In the genomic region with DNA sequence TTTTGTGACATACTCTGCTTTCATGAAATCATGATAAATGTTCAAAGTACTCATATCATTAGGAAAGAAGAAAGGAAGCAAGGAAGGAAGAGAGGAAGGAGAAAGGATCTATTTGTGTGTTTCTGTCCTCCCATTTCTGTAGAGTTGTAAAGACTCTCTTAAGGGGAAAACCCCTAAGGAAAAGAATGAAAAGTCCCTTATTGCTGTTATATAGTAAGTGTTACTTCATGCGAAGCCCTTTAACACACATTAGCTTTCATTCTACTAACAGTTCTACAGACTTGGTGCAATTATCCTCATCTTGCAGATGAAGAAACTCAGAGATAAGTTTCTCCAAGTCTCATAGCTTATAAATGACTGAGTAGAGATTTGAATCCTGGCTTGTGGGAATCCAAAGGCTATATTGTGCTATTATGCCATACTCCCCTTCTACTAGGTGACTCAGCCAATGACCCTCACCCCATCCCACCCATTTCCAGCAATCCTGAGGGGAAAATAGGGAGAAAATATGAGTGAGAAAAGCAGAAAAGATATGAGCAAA, we compare ENCODE assay signal across 22 cellular contexts. TPM values are rescaled to one million over a fixed set of nuclear protein-coding genes. Genes with fewer than 3 reads are reported as not detected.
DNase-seq lines count a peak whose midpoint lies in the region; ATAC-seq, FAIRE-seq and TF ChIP-seq lines count a peak whose summit lies in the region.
"Had no signal": no experiment of that assay in that cellular context is flagged by ENCODE, and none has a peak within 500 bp of the region (broad histone marks: within the 10 kb centered on the region; RNA-seq: fewer than 3 reads in every experiment).

No MANE protein-coding gene starts in this region.

- no peaks in the 10 kb centered on the region for H3K36me3 ChIP-seq in PC-3 (ENCODE audit: low read depth, low read length)
- no peaks in the 10 kb centered on the region for H3K36me3 ChIP-seq in astrocyte (ENCODE audit: insufficient read depth, low read length)
- no peaks in the 10 kb centered on the region for H3K36me3 ChIP-seq in HepG2 (replicated peaks in 1 of 2; ENCODE audit: control insufficient read depth in 1 of 2, insufficient read depth in 2 of 2, low read length in 2 of 2)
- H3K36me3 ChIP-seq in MM.1S (replicated peaks; ENCODE audit: insufficient read depth, low read length), result no peaks in the 10 kb centered on the region
- H3K36me3 ChIP-seq: Peyer's patch had no signal

- no peak for TF ChIP-seq POLR2A in HepG2 (IDR thresholded peaks at IDR 0.05; ENCODE audit: insufficient read depth in 1 of 2, low read depth in 2 of 2, low read length in 2 of 2)

- H3K36me3 Mint-ChIP-seq in astrocyte (ENCODE audit: low read depth, unreplicated experiment), result no peaks in the 10 kb centered on the region
- H3K36me3 Mint-ChIP-seq: CD4-positive, CD25-positive, alpha-beta regulatory T cell had no signal

- POLR2A ChIA-PET in PC-3 (lab: Charles Lee; ENCODE audit: unreplicated experiment) (no interaction called here), HepG2 (lab: Yijun Ruan, JAX) (interaction anchor here (2.4 kb wide), 1 partner anchor 13 kb away, joined by 11 read pairs; no protein-coding TSS in a partner anchor)

- H3K27me3 ChIP-seq in PC-3 (ENCODE audit: low read length), result peaks cover 4% of the 10 kb centered on the region; the same call in 1 of the 2 replicates
- H3K27me3 ChIP-seq in astrocyte (ENCODE audit: insufficient read depth, low read length), result peaks cover 3% of the 10 kb centered on the region
- H3K27me3 ChIP-seq in HepG2 (ENCODE audit: control insufficient read depth in 1 of 2, insufficient read depth in 2 of 2, low read length in 2 of 2), result no peaks in the 10 kb centered on the region
- no peaks in the 10 kb centered on the region for H3K27me3 ChIP-seq in MM.1S (replicated peaks; ENCODE audit: insufficient read depth, low read length)
- H3K27me3 ChIP-seq: Peyer's patch had no signal

- H3K9me3 ChIP-seq in PC-3 (ENCODE audit: low read length) (no peaks in the 10 kb centered on the region), astrocyte (ENCODE audit: insufficient read depth, low read depth, low read length) (no peaks in the 10 kb centered on the region), HepG2 (ENCODE audit: low read length) (no peaks in the 10 kb centered on the region), MM.1S (replicated peaks; ENCODE audit: insufficient read depth, low read length) (no peaks in the 10 kb centered on the region)
- H3K9me3 ChIP-seq: Peyer's patch had no signal

- no peak for TF ChIP-seq CTCF in PC-3 (conservative IDR thresholded peaks at IDR 0.05; ENCODE audit: low read depth, low read length)
- TF ChIP-seq CTCF in astrocyte (IDR thresholded peaks at IDR 0.05; ENCODE audit: insufficient read depth, low read depth, low read length), result no peak
- no peak for TF ChIP-seq CTCF in HepG2 (CRISPR knock-in tag; IDR thresholded peaks at IDR 0.05)
- TF ChIP-seq CTCF in MM.1S (IDR thresholded peaks at IDR 0.05; ENCODE audit: low read length), result no peak

- no TSS peak for BruUV-seq in PC-3 (replicated peaks; lab: Mats Ljungman, UMichigan)
- no TSS peak for BruUV-seq in HepG2 (replicated peaks; lab: Mats Ljungman, UMichigan)

- H3K79me2 ChIP-seq in PC-3 (ENCODE audit: low read length) (no peaks in the 10 kb centered on the region), astrocyte (ENCODE audit: insufficient read depth, low read length) (no peaks in the 10 kb centered on the region), HepG2 (ENCODE audit: insufficient read depth, low read length) (no peaks in the 10 kb centered on the region), MM.1S (ENCODE audit: low read length) (no peaks in the 10 kb centered on the region)

- H3F3A ChIP-seq in PC-3 (ENCODE audit: low read length, unreplicated experiment) (no peaks in the 10 kb centered on the region), MM.1S (ENCODE audit: insufficient read depth, low read length) (no peaks in the 10 kb centered on the region)

- H4K20me1 ChIP-seq in PC-3 (ENCODE audit: low read length) (no peaks in the 10 kb centered on the region), astrocyte (ENCODE audit: insufficient read depth, low read length) (no peaks in the 10 kb centered on the region), HepG2 (ENCODE audit: insufficient read depth, low read length) (no peaks in the 10 kb centered on the region), MM.1S (ENCODE audit: insufficient read depth, low read length) (no peaks in the 10 kb centered on the region)

- H3K4me3 Mint-ChIP-seq in astrocyte (ENCODE audit: unreplicated experiment), result no peak overlapping the region
- H3K4me3 Mint-ChIP-seq: CD4-positive, CD25-positive, alpha-beta regulatory T cell had no signal

- H2AFZ ChIP-seq in PC-3 (ENCODE audit: low read length) (no peak overlapping the region), astrocyte (ENCODE audit: low read depth, low read length) (no peak overlapping the region), HepG2 (ENCODE audit: low read length) (no peak overlapping the region), MM.1S (ENCODE audit: low read length) (no peak overlapping the region)

- H3K4me3 ChIP-seq in PC-3 (ENCODE audit: low read length) (no peak overlapping the region), astrocyte (ENCODE audit: insufficient read depth, low read depth, low read length) (no peak overlapping the region), HepG2 (replicated peaks in 1 of 3; ENCODE audit: insufficient read depth in 1 of 3, low read depth in 2 of 3, low read length in 3 of 3) (no peak overlapping the region), MM.1S (ENCODE audit: low read length) (no peak overlapping the region)
- H3K4me3 ChIP-seq: Peyer's patch had no signal

- H3K4me2 ChIP-seq in PC-3 (ENCODE audit: low read length) (peak overlapping the region; percentile 11; the same call in 1 of the 2 replicates), astrocyte (ENCODE audit: low read length) (peak overlapping the region; percentile 32), HepG2 (ENCODE audit: low read depth, low read length) (no peak overlapping the region), MM.1S (ENCODE audit: low read depth, low read length) (no peak overlapping the region)
- H3K4me2 ChIP-seq: KMS-11 had no signal

- H3K9ac ChIP-seq in PC-3 (ENCODE audit: low read length), result no peak overlapping the region
- no peak overlapping the region for H3K9ac ChIP-seq in astrocyte (ENCODE audit: low read length)
- no peak overlapping the region for H3K9ac ChIP-seq in HepG2 (ENCODE audit: insufficient read depth, low read depth, low read length)
- H3K9ac ChIP-seq in MM.1S (ENCODE audit: low read length), result no peak overlapping the region
- H3K9ac ChIP-seq: KMS-11 had no signal

- H3K27ac ChIP-seq in PC-3 (ENCODE audit: low read length) (no peak overlapping the region), astrocyte (ENCODE audit: low read depth, low read length) (peak overlapping the region; percentile 8), HepG2 (ENCODE audit: extremely low read length, insufficient read depth, low read length) (no peak overlapping the region), MM.1S (ENCODE audit: low read length) (no peak overlapping the region)
- H3K27ac ChIP-seq: KMS-11, Peyer's patch had no signal

- H3K9me2 ChIP-seq in PC-3 (replicated peaks; ENCODE audit: low read length) (no peaks in the 10 kb centered on the region), MM.1S (replicated peaks; ENCODE audit: insufficient read depth, low read length) (no peaks in the 10 kb centered on the region)

- no peak for TF ChIP-seq EP300 in HepG2 (IDR thresholded peaks at IDR 0.05; ENCODE audit: low read depth in 2 of 2, low read length in 2 of 2)
- no peak for TF ChIP-seq EP300 in HepG2 (CRISPR knock-in tag; IDR thresholded peaks at IDR 0.05; ENCODE audit: borderline replicate concordance)

- peaks cover 10% of the 10 kb centered on the region; the same call in 1 of the 2 replicates for H3K4me1 ChIP-seq in PC-3 (ENCODE audit: insufficient read depth, low read length)
- H3K4me1 ChIP-seq in astrocyte (ENCODE audit: insufficient read depth, low read length), result no peaks in the 10 kb centered on the region
- peaks cover 12% of the 10 kb centered on the region; the same call in 1 of the 2 replicates for H3K4me1 ChIP-seq in HepG2 (ENCODE audit: insufficient read depth, low read length)
- H3K4me1 ChIP-seq in MM.1S (ENCODE audit: low read length), result no peaks in the 10 kb centered on the region
- H3K4me1 ChIP-seq: Peyer's patch had no signal

- in situ Hi-C loops in HepG2 (cut with HindIII; ENCODE audit: extremely low pct_ligation_motif_present, low pct_unique_long_range_greater_than_20kb), result no loop called here

- H3K9me3 Mint-ChIP-seq in astrocyte (ENCODE audit: unreplicated experiment), result no peaks in the 10 kb centered on the region

- peaks cover 12% of the 10 kb centered on the region for H3K27me3 Mint-ChIP-seq in astrocyte (ENCODE audit: low read depth, unreplicated experiment)

- FAIRE-seq in astrocyte (lab: Jason Lieb, UNC) (no peak), HepG2 (lab: Jason Lieb, UNC) (no peak)
- FAIRE-seq: H1, HTR-8/SVneo had no signal

- CTCF ChIA-PET in PC-3 (lab: Charles Lee) (no interaction called here), HepG2 (lab: Yijun Ruan, JAX; ENCODE audit: low intra/inter-chr PET ratio, low total read pairs) (no interaction called here)

- intact Hi-C loops in PC-3 (cut with micrococcal nuclease) (no loop called here), left colon (cut with DNase I, micrococcal nuclease) (no loop called here), HepG2 (cut with micrococcal nuclease; ENCODE audit: unreplicated experiment) (no loop called here)

- no peaks in the 10 kb centered on the region for H3K4me1 Mint-ChIP-seq in astrocyte (ENCODE audit: low read depth, unreplicated experiment)
- H3K4me1 Mint-ChIP-seq: CD4-positive, CD25-positive, alpha-beta regulatory T cell had no signal

- WGBS in HepG2 (ENCODE audit: low lambda C conversion rate), result 95% methylated on average over 1 of the region's 1 CpG

- no peak for TF ChIP-seq RAD21 in HepG2 (CRISPR knock-in tag; IDR thresholded peaks at IDR 0.05)

- no peak overlapping the region for H3K27ac Mint-ChIP-seq in astrocyte (ENCODE audit: unreplicated experiment)
- H3K27ac Mint-ChIP-seq: CD4-positive, CD25-positive, alpha-beta regulatory T cell had no signal

- DNase-seq in PC-3, result no peak
- no peak for DNase-seq in astrocyte (ENCODE audit: low read depth)
- no peak for DNase-seq in left colon
- DNase-seq in HepG2 (ENCODE audit: low spot score), result no peak
- DNase-seq in MM.1S, result no peak
- DNase-seq in effector CD4-positive, alpha-beta T cell, result no peak
- DNase-seq: CD4-positive, CD25-positive, alpha-beta regulatory T cell; DMS 273 treated with DMSO at 0.1 percent for 48 hours; GDM1; NCI-H1105; NCI-H146; NCI-H2029; NCI-H345; NCI-H524 treated with DMSO at 0.1 percent for 48 hours; NCI-H82; Peyer's patch had no signal

- ATAC-seq in PC-3, result no peak; the same call in 1 of the 2 replicates
- peak; percentile 16 for ATAC-seq in left colon
- ATAC-seq in HepG2, result no peak
- ATAC-seq in HG02885 (IDR thresholded peaks at IDR 0.05; ENCODE audit: poor library complexity, unreplicated experiment), result no peak
- ATAC-seq: HCT116 had no signal

RNA-seq across cellular contexts. Expression of gene LGR5, which starts 13.5 kb away (rescaled TPM):
- total RNA-seq in PC-3 (2014; rRNA removed) (0.04 and 0.46 TPM in 2 replicates), astrocyte (0.29 and 0.32 TPM in 2 replicates), left colon (1 to 10 TPM; 4.5 to 5.2 TPM), HepG2 (2016; rRNA removed; fragmentation: Illumina TruSeq; extraction: Trizol) (20.6 and 37.0 TPM in 2 replicates)
- 2.2 and 2.3 TPM in 2 replicates for total RNA-seq in HepG2 (2016; cell fraction: cytosol; rRNA removed; fragmentation: Illumina TruSeq; extraction: Trizol; ENCODE audit: low read depth)
- 17.4 and 40.7 TPM in 2 replicates for total RNA-seq in HepG2 (2016; cell fraction: insoluble cytoplasmic fraction; rRNA removed; fragmentation: Illumina TruSeq; extraction: Trizol)
- 8.7 and 9.5 TPM in 2 replicates for total RNA-seq in HepG2 (2016; cell fraction: membrane; rRNA removed; fragmentation: Illumina TruSeq; extraction: Trizol)
- 67.0 and 93.5 TPM in 2 replicates for total RNA-seq in HepG2 (2016; cell fraction: nucleus; rRNA removed; fragmentation: Illumina TruSeq; extraction: Trizol)
- polyA plus RNA-seq in HepG2 (2011; rRNA removed), result 69.5 and 121 TPM in 2 replicates
- polyA plus RNA-seq in HepG2 (2011; cell fraction: cytosol; rRNA removed), result 39.4 and 44.0 TPM in 2 replicates
- polyA plus RNA-seq in HepG2 (2011; cell fraction: nucleus; rRNA removed), result 186 and 299 TPM in 2 replicates
- 37.0 and 44.1 TPM in 2 replicates for polyA plus RNA-seq in HepG2 (2012)
- polyA plus RNA-seq in HepG2 (2016; cell fraction: cytosol; fragmentation: Illumina TruSeq; extraction: Trizol; ENCODE audit: low read depth), result 1.5 and 1.6 TPM in 2 replicates
- polyA plus RNA-seq in HepG2 (2016; cell fraction: insoluble cytoplasmic fraction; fragmentation: Illumina TruSeq; extraction: Trizol; ENCODE audit: low read depth), result 20.0 and 21.6 TPM in 2 replicates
- 4.0 TPM in 2 replicates for polyA plus RNA-seq in HepG2 (2016; cell fraction: membrane; fragmentation: Illumina TruSeq; extraction: Trizol; ENCODE audit: low read depth)
- 183 and 193 TPM in 2 replicates for polyA plus RNA-seq in HepG2 (2016; cell fraction: nucleus; fragmentation: Illumina TruSeq; extraction: Trizol; ENCODE audit: insufficient read depth, low read depth)
- polyA minus RNA-seq in HepG2 (2011; rRNA and poly(A)+ RNA removed; ENCODE audit: low replicate concordance), result 0.07 and 94.1 TPM in 2 replicates
- 30.0 and 45.1 TPM in 2 replicates for polyA minus RNA-seq in HepG2 (2011; cell fraction: cytosol; rRNA and poly(A)+ RNA removed)
- 81.4 and 117 TPM in 2 replicates for polyA minus RNA-seq in HepG2 (2011; cell fraction: nucleus; rRNA and poly(A)+ RNA removed)
- total RNA-seq: CD4-positive, CD25-positive, alpha-beta regulatory T cell; IMR-90 had no signal
- polyA plus RNA-seq: CD4-positive, CD25-positive, alpha-beta regulatory T cell; IMR-90 had no signal

Comparison
In these comparisons a context has a peak if more than half of its experiments do, and no peak if none do; other contexts are left out.
1. H3K4me2 ChIP-seq: peak in PC-3 (single experiment) and astrocyte (single experiment); none in HepG2 (single experiment) and MM.1S (single experiment).